In the genomic region with DNA sequence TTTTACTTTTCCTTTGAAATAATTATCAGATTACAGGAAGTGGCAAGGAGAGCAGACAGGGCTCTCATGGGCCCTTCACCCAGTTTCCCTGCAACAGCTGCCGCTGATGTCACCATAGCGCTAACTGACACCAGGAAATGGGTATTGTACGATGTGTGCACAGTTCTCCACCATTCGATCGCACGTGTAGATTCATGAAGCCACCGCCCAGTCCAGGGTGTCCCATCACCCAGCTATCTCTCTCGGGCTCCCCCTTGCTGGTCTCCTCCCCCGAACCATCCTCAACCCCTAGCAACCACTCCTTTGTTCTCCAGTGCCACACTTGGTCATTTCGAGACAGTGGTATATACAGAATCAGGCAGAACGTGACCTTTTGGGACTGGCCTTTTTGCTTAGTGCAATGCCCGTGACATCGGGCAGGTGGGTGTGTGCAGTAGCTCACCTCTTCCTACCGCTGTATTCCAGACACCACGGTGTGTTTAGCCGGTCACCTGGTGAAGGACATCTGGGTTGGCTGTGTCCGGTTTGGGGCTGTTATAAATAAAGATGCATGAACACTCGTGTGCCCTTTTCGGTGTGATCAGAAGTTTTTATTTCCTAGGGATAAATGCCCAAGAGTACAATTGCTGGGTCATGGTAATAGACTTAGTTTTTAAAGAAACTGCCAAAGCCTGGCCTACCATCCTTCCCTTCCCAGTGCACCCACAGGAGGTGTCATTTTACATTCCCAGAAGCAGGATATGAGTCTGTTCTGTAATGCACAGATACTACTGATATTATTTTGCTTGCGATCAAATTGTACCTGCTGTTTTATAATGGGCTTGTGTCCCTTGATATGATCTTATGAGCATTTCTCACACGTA, we compare ENCODE assay signal across 12 cellular contexts.
DNase-seq lines count a peak whose midpoint lies in the region; ATAC-seq lines count a peak whose summit lies in the region.
"Had no signal": no experiment of that assay in that cellular context is flagged by ENCODE, and none has a peak within 500 bp of the region (broad histone marks: within the 10 kb centered on the region; RNA-seq: fewer than 3 reads in every experiment).

No MANE protein-coding gene starts in this region.

- H3K9me3 Mint-ChIP-seq in activated CD4-positive, alpha-beta memory T cell treated with anti-CD3 and anti-CD28 coated beads for 36 hours = peaks cover 5% of the 10 kb centered on the region
- no peaks in the 10 kb centered on the region for H3K9me3 Mint-ChIP-seq in T-helper 2 cell treated with Interferon-gamma antibody and Interleukin-4, amounts not matched to agents 5 μg/mL and 100 μg/mL, for 36 hours
- H3K9me3 Mint-ChIP-seq: nephron progenitor cell had no signal

- CTCF ChIA-PET in activated CD4-positive, alpha-beta memory T cell treated with anti-CD3 and anti-CD28 coated beads for 36 hours (lab: Charles Lee) = no interaction called here

- intact Hi-C loops in activated CD4-positive, alpha-beta memory T cell treated with anti-CD3 and anti-CD28 coated beads for 36 hours (cut with micrococcal nuclease) = no loop called here
- intact Hi-C loops in sciatic nerve (cut with DNase I) = no loop called here

- peak; percentile 7 for ATAC-seq in sciatic nerve
- ATAC-seq: gastroesophageal sphincter had no signal

- H3K27ac Mint-ChIP-seq in activated CD4-positive, alpha-beta memory T cell treated with anti-CD3 and anti-CD28 coated beads for 36 hours = no peak overlapping the region
- H3K27ac Mint-ChIP-seq in T-helper 2 cell treated with Interferon-gamma antibody and Interleukin-4, amounts not matched to agents 5 μg/mL and 100 μg/mL, for 36 hours = no peak overlapping the region
- H3K27ac Mint-ChIP-seq: nephron progenitor cell had no signal

- no peak overlapping the region for H3K4me3 Mint-ChIP-seq in activated CD4-positive, alpha-beta memory T cell treated with anti-CD3 and anti-CD28 coated beads for 36 hours
- no peak overlapping the region for H3K4me3 Mint-ChIP-seq in T-helper 2 cell treated with Interferon-gamma antibody and Interleukin-4, amounts not matched to agents 5 μg/mL and 100 μg/mL, for 36 hours
- H3K4me3 Mint-ChIP-seq: nephron progenitor cell had no signal

- POLR2A ChIA-PET in activated CD4-positive, alpha-beta memory T cell treated with anti-CD3 and anti-CD28 coated beads for 36 hours (lab: Charles Lee) = no interaction called here

- DNase-seq in NCI-H1417 (lab: John Stamatoyannopoulos, UW) = peak; percentile 15 to 77 (median 50)
- no peak for DNase-seq in NCI-H1417 treated with DMSO at 0.1 percent for 48 hours (lab: John Stamatoyannopoulos, UW)
- peak; percentile 98 for DNase-seq in NCI-H2029 treated with DMSO at 0.1 percent for 48 hours (lab: John Stamatoyannopoulos, UW)
- peak; percentile 12 for DNase-seq in activated CD4-positive, alpha-beta memory T cell treated with anti-CD3 and anti-CD28 coated beads for 36 hours
- no peak for DNase-seq in sciatic nerve (ENCODE audit: low spot score)
- DNase-seq in epidermal melanocyte (ENCODE audit: insufficient read length, low spot score) = no peak
- DNase-seq in stimulated activated CD4-positive, alpha-beta T cell treated with anti-CD3 and anti-CD28 coated beads, Interleukin-2, amount 100 ng/mL, for 24 hours = no peak
- DNase-seq in T-helper 2 cell treated with Interferon-gamma antibody and Interleukin-4, amounts not matched to agents 5 μg/mL and 100 μg/mL, for 36 hours (ENCODE audit: low spot score) = no peak
- DNase-seq: ACHN, NCI-H82, nephron progenitor cell had no signal

- H3K27me3 Mint-ChIP-seq in activated CD4-positive, alpha-beta memory T cell treated with anti-CD3 and anti-CD28 coated beads for 36 hours = no peaks in the 10 kb centered on the region
- H3K27me3 Mint-ChIP-seq in T-helper 2 cell treated with Interferon-gamma antibody and Interleukin-4, amounts not matched to agents 5 μg/mL and 100 μg/mL, for 36 hours (ENCODE audit: low read depth) = no peaks in the 10 kb centered on the region

- no peaks in the 10 kb centered on the region for H3K4me1 Mint-ChIP-seq in activated CD4-positive, alpha-beta memory T cell treated with anti-CD3 and anti-CD28 coated beads for 36 hours (ENCODE audit: low read depth)
- H3K4me1 Mint-ChIP-seq in T-helper 2 cell treated with Interferon-gamma antibody and Interleukin-4, amounts not matched to agents 5 μg/mL and 100 μg/mL, for 36 hours (ENCODE audit: low read depth) = peaks cover 5% of the 10 kb centered on the region

- H3K36me3 Mint-ChIP-seq in activated CD4-positive, alpha-beta memory T cell treated with anti-CD3 and anti-CD28 coated beads for 36 hours = no peaks in the 10 kb centered on the region
- H3K36me3 Mint-ChIP-seq in T-helper 2 cell treated with Interferon-gamma antibody and Interleukin-4, amounts not matched to agents 5 μg/mL and 100 μg/mL, for 36 hours (ENCODE audit: low read depth) = no peaks in the 10 kb centered on the region

Comparison
In these comparisons a context has a peak if more than half of its experiments do, and no peak if none do; other contexts are left out.
1. DNase-seq: peak in NCI-H1417 (3 of 3), NCI-H2029 treated with DMSO at 0.1 percent for 48 hours (single experiment) and activated CD4-positive, alpha-beta memory T cell treated with anti-CD3 and anti-CD28 coated beads for 36 hours (single experiment); none in NCI-H1417 treated with DMSO at 0.1 percent for 48 hours (single experiment), sciatic nerve (single experiment), epidermal melanocyte (single experiment), stimulated activated CD4-positive, alpha-beta T cell treated with anti-CD3 and anti-CD28 coated beads, Interleukin-2, amount 100 ng/mL, for 24 hours (0 of 2) and T-helper 2 cell treated with Interferon-gamma antibody and Interleukin-4, amounts not matched to agents 5 μg/mL and 100 μg/mL, for 36 hours (single experiment).